8 cellular contexts compared by ENCODE assay signal in the genomic region with DNA sequence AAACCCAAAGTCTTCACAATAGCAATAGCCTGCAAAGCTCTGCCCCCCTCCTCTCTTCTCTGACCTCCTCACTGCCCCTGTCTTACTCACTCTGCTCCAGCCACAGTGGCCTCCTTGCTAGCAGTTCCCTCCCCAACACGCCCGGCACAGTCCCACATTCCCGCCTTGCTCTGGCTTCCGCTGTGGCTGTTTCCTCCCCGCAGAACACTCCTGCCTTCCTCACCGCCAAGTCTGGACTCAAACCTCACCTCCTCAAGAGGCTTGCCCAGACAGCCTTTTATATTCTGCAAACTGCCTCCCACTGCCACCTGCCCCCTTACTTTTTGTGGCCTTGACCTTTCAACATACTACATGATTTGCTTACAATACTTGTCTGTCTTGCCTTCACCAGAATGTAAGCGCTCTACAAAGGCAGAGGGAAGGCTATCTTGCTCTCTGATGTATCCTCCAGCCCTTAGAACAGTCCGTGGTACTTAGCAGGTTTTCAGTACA. TPM values are rescaled to one million over a fixed set of nuclear protein-coding genes. Genes with fewer than 3 reads are reported as not detected.
DNase-seq lines count a peak whose midpoint lies in the region; ATAC-seq and TF ChIP-seq lines count a peak whose summit lies in the region.

No MANE protein-coding gene starts in this region.

- H3K9me3 Mint-ChIP-seq in activated naive CD8-positive, alpha-beta T cell treated with anti-CD3 and anti-CD28 coated beads, Interleukin-2, amount 10 ng/mL, durations not matched to agents 7 days and 5 days, result no peaks in the 10 kb centered on the region

- peak overlapping the region; percentile 85 to 91 for H3K27ac ChIP-seq in right atrium auricular region

- TF ChIP-seq CTCF in right atrium auricular region (IDR thresholded peaks at IDR 0.05), result no peak
- TF ChIP-seq CTCF in retinal pigment epithelial cell (conservative IDR thresholded peaks at IDR 0.05; ENCODE audit: low read depth, low read length), result no peak

- H3K4me3 Mint-ChIP-seq in activated naive CD8-positive, alpha-beta T cell treated with anti-CD3 and anti-CD28 coated beads, Interleukin-2, amount 10 ng/mL, durations not matched to agents 7 days and 5 days, result peak overlapping the region; percentile 87

- POLR2A ChIA-PET in activated naive CD8-positive, alpha-beta T cell treated with anti-CD3 and anti-CD28 coated beads, Interleukin-2, amount 10 ng/mL, durations not matched to agents 7 days and 5 days (lab: Charles Lee), result interaction anchor here (0.6 to 2.3 kb wide), 9 partner anchors 8 to 291 kb away, joined by 3 to 18 read pairs (median 4); partner anchors contain the start of genes FAM219B and SCAMP2

- peak; percentile 7 for ATAC-seq in activated naive CD8-positive, alpha-beta T cell treated with anti-CD3 and anti-CD28 coated beads, Interleukin-2, amount 10 ng/mL, durations not matched to agents 7 days and 5 days (ENCODE audit: low read depth)
- no peak for ATAC-seq in GM21447 (IDR thresholded peaks at IDR 0.05; ENCODE audit: unreplicated experiment)

- peaks cover 33% of the 10 kb centered on the region for H3K4me1 Mint-ChIP-seq in activated naive CD8-positive, alpha-beta T cell treated with anti-CD3 and anti-CD28 coated beads, Interleukin-2, amount 10 ng/mL, durations not matched to agents 7 days and 5 days

- peaks cover 0 to 30% of the 10 kb centered on the region in 2 donors for H3K4me1 ChIP-seq in right atrium auricular region

- no peaks in the 10 kb centered on the region for H3K27me3 ChIP-seq in right atrium auricular region

- peaks cover 20% of the 10 kb centered on the region for H3K36me3 Mint-ChIP-seq in activated naive CD8-positive, alpha-beta T cell treated with anti-CD3 and anti-CD28 coated beads, Interleukin-2, amount 10 ng/mL, durations not matched to agents 7 days and 5 days

- peak; percentile 46 for DNase-seq in stimulated activated CD4-positive, alpha-beta T cell treated with anti-CD3 and anti-CD28 coated beads, Interleukin-15, amount 100 ng/mL, for 24 hours
- no peak for DNase-seq in stimulated activated CD4-positive, alpha-beta T cell treated with anti-CD3 and anti-CD28 coated beads, Interleukin-4, amount 100 ng/mL, for 24 hours
- DNase-seq in HuH-7 (ENCODE audit: low spot score) (peak; percentile 56), right atrium auricular region (ENCODE audit: low spot score) (peak; percentile 67), retinal pigment epithelial cell (ENCODE audit: low read depth) (no peak), OCI-M2 (lab: John Stamatoyannopoulos, UW; ENCODE audit: unreplicated experiment) (no peak)
- no peak for DNase-seq in activated naive CD8-positive, alpha-beta T cell treated with anti-CD3 and anti-CD28 coated beads, Interleukin-2, amount 10 ng/mL, durations not matched to agents 7 days and 5 days

- no peaks in the 10 kb centered on the region for H3K27me3 Mint-ChIP-seq in activated naive CD8-positive, alpha-beta T cell treated with anti-CD3 and anti-CD28 coated beads, Interleukin-2, amount 10 ng/mL, durations not matched to agents 7 days and 5 days

- peaks cover 15% of the 10 kb centered on the region for H3K36me3 ChIP-seq in right atrium auricular region

- H3K9me3 ChIP-seq in right atrium auricular region, result no peaks in the 10 kb centered on the region

- peak overlapping the region; percentile 80 for H3K27ac Mint-ChIP-seq in activated naive CD8-positive, alpha-beta T cell treated with anti-CD3 and anti-CD28 coated beads, Interleukin-2, amount 10 ng/mL, durations not matched to agents 7 days and 5 days

- peak overlapping the region; percentile 83 to 88 for H3K4me3 ChIP-seq in right atrium auricular region
- H3K4me3 ChIP-seq in retinal pigment epithelial cell (ENCODE audit: low read length), result peak overlapping the region; percentile 95

RNA-seq across cellular contexts. Expression of gene MPI, which starts 0.4 kb away (rescaled TPM):
- total RNA-seq in activated naive CD8-positive, alpha-beta T cell treated with anti-CD3 and anti-CD28 coated beads, Interleukin-2, amount 10 ng/mL, durations not matched to agents 7 days and 5 days, result 10 to 100 TPM; 68.7 to 72.9 TPM
- 100 to 1,000 TPM in 1 of 2 donors, 10 to 100 TPM in 1; 59.3 to 131 TPM for total RNA-seq in right atrium auricular region

RNA-seq across cellular contexts. Expression of gene SCAMP2, which starts 16.3 kb away (rescaled TPM):
- total RNA-seq in activated naive CD8-positive, alpha-beta T cell treated with anti-CD3 and anti-CD28 coated beads, Interleukin-2, amount 10 ng/mL, durations not matched to agents 7 days and 5 days, result 100 to 1,000 TPM; 100 to 103 TPM
- 10 to 100 TPM; 72.3 to 80.9 TPM for total RNA-seq in right atrium auricular region

RNA-seq across cellular contexts. Expression of gene FAM219B, which starts 17.2 kb away (rescaled TPM):
- total RNA-seq in activated naive CD8-positive, alpha-beta T cell treated with anti-CD3 and anti-CD28 coated beads, Interleukin-2, amount 10 ng/mL, durations not matched to agents 7 days and 5 days, result 100 to 1,000 TPM in 1 of 2 experiments, 10 to 100 TPM in 1; 90.3 to 113 TPM
- total RNA-seq in right atrium auricular region, result 10 to 100 TPM; 46.9 to 53.3 TPM

RNA-seq across cellular contexts. Expression of gene ULK3, which starts 46.5 kb away (rescaled TPM):
- total RNA-seq in activated naive CD8-positive, alpha-beta T cell treated with anti-CD3 and anti-CD28 coated beads, Interleukin-2, amount 10 ng/mL, durations not matched to agents 7 days and 5 days, result 10 to 100 TPM; 59.9 to 60.4 TPM
- 10 to 100 TPM; 38.1 to 42.9 TPM for total RNA-seq in right atrium auricular region

RNA-seq across cellular contexts. Expression of gene COX5A, which starts 48.4 kb away (rescaled TPM):
- total RNA-seq in activated naive CD8-positive, alpha-beta T cell treated with anti-CD3 and anti-CD28 coated beads, Interleukin-2, amount 10 ng/mL, durations not matched to agents 7 days and 5 days, result 100 to 1,000 TPM; 220 to 222 TPM
- total RNA-seq in right atrium auricular region, result 100 to 1,000 TPM; 399 to 869 TPM

Comparison
In these comparisons a context has a peak if more than half of its experiments do, and no peak if none do; other contexts are left out.
1. DNase-seq: peak in stimulated activated CD4-positive, alpha-beta T cell treated with anti-CD3 and anti-CD28 coated beads, Interleukin-15, amount 100 ng/mL, for 24 hours (single experiment), HuH-7 (single experiment) and right atrium auricular region (single experiment); none in stimulated activated CD4-positive, alpha-beta T cell treated with anti-CD3 and anti-CD28 coated beads, Interleukin-4, amount 100 ng/mL, for 24 hours (single experiment), activated naive CD8-positive, alpha-beta T cell treated with anti-CD3 and anti-CD28 coated beads, Interleukin-2, amount 10 ng/mL, durations not matched to agents 7 days and 5 days (single experiment), retinal pigment epithelial cell (single experiment) and OCI-M2 (single experiment).